1 cellular context compared by ENCODE assay signal in the genomic region with DNA sequence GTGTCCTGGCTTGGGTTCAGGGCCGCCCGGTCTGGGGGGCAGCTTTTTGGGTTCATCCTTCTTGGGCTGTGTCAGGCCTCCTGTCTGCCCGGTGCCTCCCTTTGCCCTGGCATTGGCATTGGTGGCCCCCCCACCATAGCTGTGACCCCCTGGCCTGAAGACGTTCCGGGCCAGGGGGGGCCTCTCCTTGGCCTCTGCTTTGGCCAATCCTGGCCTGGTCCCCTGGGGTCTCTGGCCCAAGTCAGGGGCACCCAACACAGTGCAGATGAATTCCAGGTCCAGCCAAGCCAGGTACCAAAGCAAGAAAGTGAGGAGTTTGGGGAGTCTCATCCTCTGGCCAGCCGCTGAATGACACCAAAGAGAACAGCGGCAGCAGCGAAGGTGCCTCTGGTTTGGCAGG.
TF ChIP-seq lines count a peak whose summit lies in the region.

No MANE protein-coding gene starts in this region.

TF ChIP-seq in GM23338, 12 proteins besides CTCF, POLR2A, EP300 and RAD21:
- TF ChIP-seq ZNF331 (CRISPR knock-in tag; IDR thresholded peaks at IDR 0.05; ENCODE audit: low read depth) (no peak), EZH2phosphoT487 (IDR thresholded peaks at IDR 0.05; ENCODE audit: unreplicated experiment) (no peak), ZNF114 (CRISPR knock-in tag; IDR thresholded peaks at IDR 0.05) (no peak), JUNB (IDR thresholded peaks at IDR 0.05; ENCODE audit: unreplicated experiment) (no peak), CREB1 (CRISPR knock-in tag; IDR thresholded peaks at IDR 0.05; ENCODE audit: low read depth) (no peak)
- TF ChIP-seq, protein P1, sequence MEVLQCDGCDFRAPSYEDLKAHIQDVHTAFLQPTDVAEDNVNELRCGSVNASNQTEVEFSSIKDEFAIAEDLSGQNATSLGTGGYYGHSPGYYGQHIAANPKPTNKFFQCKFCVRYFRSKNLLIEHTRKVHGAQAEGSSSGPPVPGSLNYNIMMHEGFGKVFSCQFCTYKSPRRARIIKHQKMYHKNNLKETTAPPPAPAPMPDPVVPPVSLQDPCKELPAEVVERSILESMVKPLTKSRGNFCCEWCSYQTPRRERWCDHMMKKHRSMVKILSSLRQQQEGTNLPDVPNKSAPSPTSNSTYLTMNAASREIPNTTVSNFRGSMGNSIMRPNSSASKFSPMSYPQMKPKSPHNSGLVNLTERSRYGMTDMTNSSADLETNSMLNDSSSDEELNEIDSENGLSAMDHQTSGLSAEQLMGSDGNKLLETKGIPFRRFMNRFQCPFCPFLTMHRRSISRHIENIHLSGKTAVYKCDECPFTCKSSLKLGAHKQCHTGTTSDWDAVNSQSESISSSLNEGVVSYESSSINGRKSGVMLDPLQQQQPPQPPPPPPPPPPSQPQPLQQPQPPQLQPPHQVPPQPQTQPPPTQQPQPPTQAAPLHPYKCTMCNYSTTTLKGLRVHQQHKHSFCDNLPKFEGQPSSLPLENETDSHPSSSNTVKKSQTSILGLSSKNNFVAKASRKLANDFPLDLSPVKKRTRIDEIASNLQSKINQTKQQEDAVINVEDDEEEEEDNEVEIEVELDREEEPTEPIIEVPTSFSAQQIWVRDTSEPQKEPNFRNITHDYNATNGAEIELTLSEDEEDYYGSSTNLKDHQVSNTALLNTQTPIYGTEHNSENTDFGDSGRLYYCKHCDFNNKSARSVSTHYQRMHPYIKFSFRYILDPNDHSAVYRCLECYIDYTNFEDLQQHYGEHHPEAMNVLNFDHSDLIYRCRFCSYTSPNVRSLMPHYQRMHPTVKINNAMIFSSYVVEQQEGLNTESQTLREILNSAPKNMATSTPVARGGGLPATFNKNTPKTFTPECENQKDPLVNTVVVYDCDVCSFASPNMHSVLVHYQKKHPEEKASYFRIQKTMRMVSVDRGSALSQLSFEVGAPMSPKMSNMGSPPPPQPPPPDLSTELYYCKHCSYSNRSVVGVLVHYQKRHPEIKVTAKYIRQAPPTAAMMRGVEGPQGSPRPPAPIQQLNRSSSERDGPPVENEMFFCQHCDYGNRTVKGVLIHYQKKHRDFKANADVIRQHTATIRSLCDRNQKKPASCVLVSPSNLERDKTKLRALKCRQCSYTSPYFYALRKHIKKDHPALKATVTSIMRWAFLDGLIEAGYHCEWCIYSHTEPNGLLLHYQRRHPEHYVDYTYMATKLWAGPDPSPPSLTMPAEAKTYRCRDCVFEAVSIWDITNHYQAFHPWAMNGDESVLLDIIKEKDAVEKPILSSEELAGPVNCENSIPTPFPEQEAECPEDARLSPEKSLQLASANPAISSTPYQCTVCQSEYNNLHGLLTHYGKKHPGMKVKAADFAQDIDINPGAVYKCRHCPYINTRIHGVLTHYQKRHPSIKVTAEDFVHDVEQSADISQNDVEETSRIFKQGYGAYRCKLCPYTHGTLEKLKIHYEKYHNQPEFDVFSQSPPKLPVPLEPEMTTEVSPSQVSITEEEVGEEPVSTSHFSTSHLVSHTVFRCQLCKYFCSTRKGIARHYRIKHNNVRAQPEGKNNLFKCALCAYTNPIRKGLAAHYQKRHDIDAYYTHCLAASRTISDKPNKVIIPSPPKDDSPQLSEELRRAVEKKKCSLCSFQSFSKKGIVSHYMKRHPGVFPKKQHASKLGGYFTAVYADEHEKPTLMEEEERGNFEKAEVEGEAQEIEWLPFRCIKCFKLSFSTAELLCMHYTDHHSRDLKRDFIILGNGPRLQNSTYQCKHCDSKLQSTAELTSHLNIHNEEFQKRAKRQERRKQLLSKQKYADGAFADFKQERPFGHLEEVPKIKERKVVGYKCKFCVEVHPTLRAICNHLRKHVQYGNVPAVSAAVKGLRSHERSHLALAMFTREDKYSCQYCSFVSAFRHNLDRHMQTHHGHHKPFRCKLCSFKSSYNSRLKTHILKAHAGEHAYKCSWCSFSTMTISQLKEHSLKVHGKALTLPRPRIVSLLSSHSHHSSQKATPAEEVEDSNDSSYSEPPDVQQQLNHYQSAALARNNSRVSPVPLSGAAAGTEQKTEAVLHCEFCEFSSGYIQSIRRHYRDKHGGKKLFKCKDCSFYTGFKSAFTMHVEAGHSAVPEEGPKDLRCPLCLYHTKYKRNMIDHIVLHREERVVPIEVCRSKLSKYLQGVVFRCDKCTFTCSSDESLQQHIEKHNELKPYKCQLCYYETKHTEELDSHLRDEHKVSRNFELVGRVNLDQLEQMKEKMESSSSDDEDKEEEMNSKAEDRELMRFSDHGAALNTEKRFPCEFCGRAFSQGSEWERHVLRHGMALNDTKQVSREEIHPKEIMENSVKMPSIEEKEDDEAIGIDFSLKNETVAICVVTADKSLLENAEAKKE (CRISPR knock-in tag; IDR thresholded peaks at IDR 0.05): no peak
